In genomic region chr21:19228241-19228640, GRCh38 we compare ENCODE assay signal across 18 cellular contexts.
DNase-seq lines count a peak whose midpoint lies in the region; FAIRE-seq and TF ChIP-seq lines count a peak whose summit lies in the region.
"Had no signal": no experiment of that assay in that cellular context is flagged by ENCODE, and none has a peak within 500 bp of the region (broad histone marks: within the 10 kb centered on the region; RNA-seq: fewer than 3 reads in every experiment).

No MANE protein-coding gene starts in this region.

- peaks cover 3% of the 10 kb centered on the region for H3K4me1 Mint-ChIP-seq in neural progenitor cell
- H3K4me1 Mint-ChIP-seq in endothelial cell (ENCODE audit: unreplicated experiment): no peaks in the 10 kb centered on the region
- no peaks in the 10 kb centered on the region for H3K4me1 Mint-ChIP-seq in activated T-cell treated with anti-CD3 and anti-CD28 coated beads, Interleukin-2, amount 50 U/mL, for 24 hours (ENCODE audit: low read depth)
- H3K4me1 Mint-ChIP-seq: CD4-positive, CD25-positive, alpha-beta regulatory T cell; T-helper 17 cell had no signal

- H3K27me3 ChIP-seq in neural progenitor cell: no peaks in the 10 kb centered on the region

- H3K27ac Mint-ChIP-seq in neural progenitor cell (no peak overlapping the region), endothelial cell (ENCODE audit: unreplicated experiment) (no peak overlapping the region)
- H3K27ac Mint-ChIP-seq in activated T-cell treated with anti-CD3 and anti-CD28 coated beads, Interleukin-2, amount 50 U/mL, for 24 hours: no peak overlapping the region
- H3K27ac Mint-ChIP-seq: CD4-positive, CD25-positive, alpha-beta regulatory T cell; T-helper 17 cell had no signal

- H3K4me3 ChIP-seq in astrocyte of the spinal cord (ENCODE audit: low read depth, low read length): no peak overlapping the region
- H3K4me3 ChIP-seq in neural progenitor cell: no peak overlapping the region

- no peak overlapping the region for H3K27ac ChIP-seq in neural progenitor cell
- H3K27ac ChIP-seq: KMS-11 had no signal

- no peak overlapping the region for H3K4me2 ChIP-seq in neural progenitor cell
- H3K4me2 ChIP-seq: KMS-11 had no signal

- H3K4me1 ChIP-seq in neural progenitor cell: no peaks in the 10 kb centered on the region

- H4K20me1 ChIP-seq in neural progenitor cell (ENCODE audit: low read depth): no peaks in the 10 kb centered on the region

- H3K9me3 Mint-ChIP-seq in neural progenitor cell: peaks cover 3% of the 10 kb centered on the region
- H3K9me3 Mint-ChIP-seq in endothelial cell (ENCODE audit: unreplicated experiment): no peaks in the 10 kb centered on the region
- H3K9me3 Mint-ChIP-seq in activated T-cell treated with anti-CD3 and anti-CD28 coated beads, Interleukin-2, amount 50 U/mL, for 24 hours: peaks cover 4% of the 10 kb centered on the region

- peak; percentile 43 for DNase-seq in COR-L47 (lab: John Stamatoyannopoulos, UW)
- peak; percentile 10 for DNase-seq in HTR-8/SVneo (ENCODE audit: insufficient read length, low spot score)
- peak; percentile 49 for DNase-seq in NCI-H2227 treated with DMSO at 0.1 percent for 48 hours (lab: John Stamatoyannopoulos, UW)
- DNase-seq in astrocyte of the spinal cord (ENCODE audit: low read depth, low spot score): peak; percentile 1
- no peak for DNase-seq in DMS 273 treated with DMSO at 0.1 percent for 48 hours (lab: John Stamatoyannopoulos, UW)
- DNase-seq in neural progenitor cell (ENCODE audit: low spot score): no peak
- no peak for DNase-seq in endothelial cell (ENCODE audit: low spot score)
- no peak for DNase-seq in activated T-cell treated with anti-CD3 and anti-CD28 coated beads, Interleukin-2, amount 50 U/mL, for 24 hours
- DNase-seq: ACHN; Calu3; CD4-positive, CD25-positive, alpha-beta regulatory T cell; NCI-H1436; NCI-H2171; NCI-H526 treated with DMSO at 0.1 percent for 48 hours; SHP77; T-helper 17 cell had no signal

- no peak for TF ChIP-seq CTCF in astrocyte of the spinal cord (IDR thresholded peaks at IDR 0.05; ENCODE audit: low read depth, low read length)
- no peak for TF ChIP-seq CTCF in neural progenitor cell (IDR thresholded peaks at IDR 0.05)
- no peak for TF ChIP-seq CTCF in endothelial cell (IDR thresholded peaks at IDR 0.05; ENCODE audit: unreplicated experiment)

- no peak overlapping the region for H2AFZ ChIP-seq in neural progenitor cell (replicated peaks)

- FAIRE-seq in HTR-8/SVneo (lab: Jason Lieb, UNC): no peak
- FAIRE-seq: RCC 7860 had no signal

- H3K36me3 Mint-ChIP-seq in neural progenitor cell (no peaks in the 10 kb centered on the region), endothelial cell (ENCODE audit: low read depth, unreplicated experiment) (no peaks in the 10 kb centered on the region)
- H3K36me3 Mint-ChIP-seq in activated T-cell treated with anti-CD3 and anti-CD28 coated beads, Interleukin-2, amount 50 U/mL, for 24 hours (ENCODE audit: low read depth): no peaks in the 10 kb centered on the region
- H3K36me3 Mint-ChIP-seq: CD4-positive, CD25-positive, alpha-beta regulatory T cell had no signal

- H3K27me3 Mint-ChIP-seq in neural progenitor cell (ENCODE audit: insufficient read depth, low read depth): no peaks in the 10 kb centered on the region
- H3K27me3 Mint-ChIP-seq in endothelial cell (ENCODE audit: unreplicated experiment): no peaks in the 10 kb centered on the region
- no peaks in the 10 kb centered on the region for H3K27me3 Mint-ChIP-seq in activated T-cell treated with anti-CD3 and anti-CD28 coated beads, Interleukin-2, amount 50 U/mL, for 24 hours
- H3K27me3 Mint-ChIP-seq: CD4-positive, CD25-positive, alpha-beta regulatory T cell; T-helper 17 cell had no signal

- H3F3A ChIP-seq in neural progenitor cell (ENCODE audit: low read depth): no peaks in the 10 kb centered on the region

- H3K4me3 Mint-ChIP-seq in neural progenitor cell: no peak overlapping the region
- H3K4me3 Mint-ChIP-seq in endothelial cell (ENCODE audit: unreplicated experiment): no peak overlapping the region
- H3K4me3 Mint-ChIP-seq in activated T-cell treated with anti-CD3 and anti-CD28 coated beads, Interleukin-2, amount 50 U/mL, for 24 hours: no peak overlapping the region
- H3K4me3 Mint-ChIP-seq: CD4-positive, CD25-positive, alpha-beta regulatory T cell; T-helper 17 cell had no signal

- no peak overlapping the region for H3K9ac ChIP-seq in neural progenitor cell
- H3K9ac ChIP-seq: KMS-11 had no signal

- in situ Hi-C loops in astrocyte of the spinal cord (cut with HindIII; ENCODE audit: low sequenced_read_pairs): no loop called here

- no peaks in the 10 kb centered on the region for H3K36me3 ChIP-seq in neural progenitor cell

- H3K9me3 ChIP-seq in neural progenitor cell (ENCODE audit: low read depth): no peaks in the 10 kb centered on the region

- H3K79me2 ChIP-seq in neural progenitor cell (ENCODE audit: low read depth): no peaks in the 10 kb centered on the region

Comparison
In these comparisons a context has a peak if more than half of its experiments do, and no peak if none do; other contexts are left out.
1. DNase-seq: peak in COR-L47 (single experiment), HTR-8/SVneo (single experiment), NCI-H2227 treated with DMSO at 0.1 percent for 48 hours (single experiment) and astrocyte of the spinal cord (single experiment); none in DMS 273 treated with DMSO at 0.1 percent for 48 hours (single experiment), neural progenitor cell (single experiment), endothelial cell (single experiment) and activated T-cell treated with anti-CD3 and anti-CD28 coated beads, Interleukin-2, amount 50 U/mL, for 24 hours (single experiment).